ENCODE assay signal across 8 cellular contexts in genomic region chr3:38453914-38454178, GRCh38. TPM values are rescaled to one million over a fixed set of nuclear protein-coding genes. Genes with fewer than 3 reads are reported as not detected.
DNase-seq lines count a peak whose midpoint lies in the region; ATAC-seq and TF ChIP-seq lines count a peak whose summit lies in the region.

No MANE protein-coding gene starts in this region.

- peaks cover 0 to 10% (median 3%) of the 10 kb centered on the region in 11 donors for H3K9me3 Mint-ChIP-seq in naive thymus-derived CD4-positive, alpha-beta T cell

- peaks cover 0 to 18% (median 0%) of the 10 kb centered on the region in 5 donors for H3K27me3 Mint-ChIP-seq in naive thymus-derived CD4-positive, alpha-beta T cell

- H3K27me3 ChIP-seq in AG04450 (ENCODE audit: control insufficient read depth, insufficient read depth, low read length), result no peaks in the 10 kb centered on the region
- no peaks in the 10 kb centered on the region for H3K27me3 ChIP-seq in naive thymus-derived CD4-positive, alpha-beta T cell (ENCODE audit: control insufficient read depth in 2 of 2, insufficient read depth in 2 of 2, low read length in 2 of 2)

- in situ Hi-C loops in GM13977 (cut with MboI; ENCODE audit: low pct_unique_long_range_greater_than_20kb, low sequenced_read_pairs, unreplicated experiment), result no loop called here

- H3K9me3 ChIP-seq in AG04450 (ENCODE audit: control insufficient read depth, insufficient read depth, low read length), result no peaks in the 10 kb centered on the region; the same call in 1 of the 2 replicates
- H3K9me3 ChIP-seq in naive thymus-derived CD4-positive, alpha-beta T cell (ENCODE audit: control insufficient read depth in 2 of 3, low read length in 3 of 3), result no peaks in the 10 kb centered on the region

- H3K27ac Mint-ChIP-seq in naive thymus-derived CD4-positive, alpha-beta T cell, result no peak overlapping the region

- peaks cover 0 to 4% (median 0%) of the 10 kb centered on the region in 5 donors for H3K36me3 Mint-ChIP-seq in naive thymus-derived CD4-positive, alpha-beta T cell

- ATAC-seq in HG03280 (IDR thresholded peaks at IDR 0.05; ENCODE audit: unreplicated experiment) (peak; percentile 26), HG03457 (IDR thresholded peaks at IDR 0.05; ENCODE audit: unreplicated experiment) (no peak)
- ATAC-seq in naive thymus-derived CD4-positive, alpha-beta T cell, result no peak

- DNase-seq in AG04450 (ENCODE audit: low read depth, low spot score), result no peak
- peak in 1 of 61 donors; percentile 51 for DNase-seq in caudate nucleus (lab: John Stamatoyannopoulos, UW)
- no peak for DNase-seq in naive thymus-derived CD4-positive, alpha-beta T cell
- no peak for DNase-seq in NCI-H345 (lab: John Stamatoyannopoulos, UW)
- DNase-seq in GM13977 (ENCODE audit: low spot score), result no peak
- DNase-seq in SKM-1 (lab: John Stamatoyannopoulos, UW; ENCODE audit: unreplicated experiment), result no peak

- CTCF ChIA-PET in AG04450 (lab: Charles Lee), result interaction anchor here (1.1 to 1.7 kb wide), 2 partner anchors 26 to 108 kb away, joined by 3 to 5 read pairs; no protein-coding TSS in a partner anchor
- CTCF ChIA-PET in naive thymus-derived CD4-positive, alpha-beta T cell (lab: Charles Lee), result interaction anchor here (1.3 kb wide), 1 partner anchor 479 kb away, joined by 4 read pairs; no protein-coding TSS in a partner anchor

- TF ChIP-seq CTCF in AG04450 (IDR thresholded peaks at IDR 0.05; ENCODE audit: low read depth, low read length) (no peak), GM13977 (IDR thresholded peaks at IDR 0.05; ENCODE audit: extremely low read depth, insufficient read depth, missing control alignments) (no peak)

- H3K4me1 Mint-ChIP-seq in naive thymus-derived CD4-positive, alpha-beta T cell, result peaks cover 7 to 37% (median 25%) of the 10 kb centered on the region in 7 donors

- H3K27ac ChIP-seq in AG04450 (ENCODE audit: low read depth, low read length), result no peak overlapping the region
- H3K27ac ChIP-seq in caudate nucleus (ENCODE audit: low read depth, low read length), result peak overlapping the region; percentile 26
- H3K27ac ChIP-seq in naive thymus-derived CD4-positive, alpha-beta T cell (ENCODE audit: low read depth, low read length), result peak overlapping the region; percentile 60

- H3K36me3 ChIP-seq in naive thymus-derived CD4-positive, alpha-beta T cell (ENCODE audit: control insufficient read depth in 2 of 3, insufficient read depth in 3 of 3, low read length in 3 of 3), result no peaks in the 10 kb centered on the region

- peak overlapping the region in 9 of 10 donors; percentile 29 to 97 (median 90) for H3K4me3 Mint-ChIP-seq in naive thymus-derived CD4-positive, alpha-beta T cell

- peaks cover 5 to 12% of the 10 kb centered on the region in 2 donors for H3K4me1 ChIP-seq in naive thymus-derived CD4-positive, alpha-beta T cell (ENCODE audit: control insufficient read depth in 2 of 2, insufficient read depth in 2 of 2, low read length in 2 of 2)

- peak overlapping the region; percentile 70 for H3K4me3 ChIP-seq in AG04450 (ENCODE audit: low read depth, low read length)
- no peak overlapping the region for H3K4me3 ChIP-seq in naive thymus-derived CD4-positive, alpha-beta T cell (ENCODE audit: low read length)

- POLR2A ChIA-PET in AG04450 (lab: Yijun Ruan, JAX), result no interaction called here
- POLR2A ChIA-PET in naive thymus-derived CD4-positive, alpha-beta T cell (lab: Charles Lee), result interaction anchor here (0.7 to 1.6 kb wide), 3 partner anchors 22 to 317 kb away, joined by 3 to 4 read pairs (median 3); partner anchors contain the start of gene ACAA1

- intact Hi-C loops in naive thymus-derived CD4-positive, alpha-beta T cell (cut with micrococcal nuclease), result loop anchor here (1.0 to 2.0 kb wide), 9 partner anchors 25 to 317 kb away; partner anchors contain the start of genes OXSR1 (in 2 of the 2), XYLB (in 2 of the 2), ACAA1 (in 1 of the 2) and EXOG (in 1 of the 2)

RNA-seq across cellular contexts. Expression of gene ACVR2B, which starts 0.2 kb away (rescaled TPM):
- polyA plus RNA-seq in AG04450 (2011; rRNA removed), result 0.82 and 1.0 TPM in 2 replicates
- polyA minus RNA-seq in AG04450 (2011; rRNA and poly(A)+ RNA removed), result 5.3 and 5.5 TPM in 2 replicates
- 10 to 100 TPM in 2 of 5 experiments, 1 to 10 TPM in 3; 3.8 to 14.0 (median 8.3) TPM for total RNA-seq in naive thymus-derived CD4-positive, alpha-beta T cell
- 1 to 10 TPM in 1 of 2 donors, under 1 TPM in 1; 0.71 to 1.7 TPM for polyA plus RNA-seq in naive thymus-derived CD4-positive, alpha-beta T cell

RNA-seq across cellular contexts. Expression of gene EXOG, which starts 42.3 kb away (rescaled TPM):
- polyA plus RNA-seq in AG04450 (2011; rRNA removed), result 15.1 and 19.3 TPM in 2 replicates
- 9.3 and 9.8 TPM in 2 replicates for polyA minus RNA-seq in AG04450 (2011; rRNA and poly(A)+ RNA removed)
- 10 to 100 TPM; 20.4 to 31.0 (median 21.3) TPM for total RNA-seq in naive thymus-derived CD4-positive, alpha-beta T cell
- polyA plus RNA-seq in naive thymus-derived CD4-positive, alpha-beta T cell, result 1 to 10 TPM; 6.1 to 6.6 TPM
